ENCODE assay signal across 13 cellular contexts in genomic region chr14:57364659-57365450, GRCh38.
"Had no signal": no experiment of that assay in that cellular context is flagged by ENCODE, and none has a peak within 500 bp of the region (broad histone marks: within the 10 kb centered on the region; RNA-seq: fewer than 3 reads in every experiment).

No MANE protein-coding gene starts in this region.

- H3K9me3 ChIP-seq: heart left ventricle, lower lobe of right lung, right atrium auricular region, tibial nerve had no signal

- H3K9me3 Mint-ChIP-seq: activated CD4-positive, alpha-beta memory T cell treated with anti-CD3 and anti-CD28 coated beads, Interleukin-2, amount 10 ng/mL, durations not matched to agents 7 days and 5 days; activated naive CD8-positive, alpha-beta T cell treated with anti-CD3 and anti-CD28 coated beads, Interleukin-2, amount 10 ng/mL, durations not matched to agents 7 days and 5 days had no signal

- H3K27ac Mint-ChIP-seq: activated CD4-positive, alpha-beta memory T cell treated with anti-CD3 and anti-CD28 coated beads, Interleukin-2, amount 10 ng/mL, durations not matched to agents 7 days and 5 days; activated naive CD8-positive, alpha-beta T cell treated with anti-CD3 and anti-CD28 coated beads, Interleukin-2, amount 10 ng/mL, durations not matched to agents 7 days and 5 days; activated T-cell treated with anti-CD3 and anti-CD28 coated beads, Interleukin-2, amount 50 U/mL, for 72 hours; stimulated activated naive B cell treated with anti-CD40 and anti-IgM and Interleukin-4, amounts not matched to agents 10 μg/mL and 1 μg/mL and 100 μg/mL, for 72 hours had no signal

- H3K4me1 ChIP-seq: heart left ventricle, right atrium auricular region, tibial nerve had no signal

- H3K27ac ChIP-seq: heart left ventricle, lower lobe of right lung, right atrium auricular region, tibial nerve had no signal

- H3K27me3 ChIP-seq: heart left ventricle, right atrium auricular region, tibial nerve had no signal

- H3K4me1 Mint-ChIP-seq: activated CD4-positive, alpha-beta memory T cell treated with anti-CD3 and anti-CD28 coated beads, Interleukin-2, amount 10 ng/mL, durations not matched to agents 7 days and 5 days; activated naive CD8-positive, alpha-beta T cell treated with anti-CD3 and anti-CD28 coated beads, Interleukin-2, amount 10 ng/mL, durations not matched to agents 7 days and 5 days; naive B cell; stimulated activated naive B cell treated with anti-CD40 and anti-IgM and Interleukin-4, amounts not matched to agents 10 μg/mL and 1 μg/mL and 100 μg/mL, for 72 hours had no signal

- H3K36me3 ChIP-seq: heart left ventricle, lower lobe of right lung, right atrium auricular region, tibial nerve had no signal

- ATAC-seq: activated T-cell treated with anti-CD3 and anti-CD28 coated beads, Interleukin-2, amount 50 U/mL, for 72 hours; heart left ventricle; lower lobe of right lung; stimulated activated naive B cell treated with anti-CD40 and anti-IgM and Interleukin-4, amounts not matched to agents 10 μg/mL and 1 μg/mL and 100 μg/mL, for 72 hours had no signal

- H3K4me3 ChIP-seq: heart left ventricle, lower lobe of right lung, right atrium auricular region, smooth muscle cell, tibial nerve had no signal

- H3K36me3 Mint-ChIP-seq: activated naive CD8-positive, alpha-beta T cell treated with anti-CD3 and anti-CD28 coated beads, Interleukin-2, amount 10 ng/mL, durations not matched to agents 7 days and 5 days had no signal

- DNase-seq: activated CD4-positive, alpha-beta memory T cell treated with anti-CD3 and anti-CD28 coated beads, Interleukin-2, amount 10 ng/mL, durations not matched to agents 7 days and 5 days; activated naive CD8-positive, alpha-beta T cell treated with anti-CD3 and anti-CD28 coated beads, Interleukin-2, amount 10 ng/mL, durations not matched to agents 7 days and 5 days; activated T-cell treated with anti-CD3 and anti-CD28 coated beads, Interleukin-2, amount 50 U/mL, for 72 hours; aorta; heart left ventricle; lower lobe of right lung; midbrain; naive B cell; stimulated activated naive B cell treated with anti-CD40 and anti-IgM and Interleukin-4, amounts not matched to agents 10 μg/mL and 1 μg/mL and 100 μg/mL, for 72 hours; T-helper 9 cell had no signal

- H3K4me3 Mint-ChIP-seq: activated CD4-positive, alpha-beta memory T cell treated with anti-CD3 and anti-CD28 coated beads, Interleukin-2, amount 10 ng/mL, durations not matched to agents 7 days and 5 days; activated naive CD8-positive, alpha-beta T cell treated with anti-CD3 and anti-CD28 coated beads, Interleukin-2, amount 10 ng/mL, durations not matched to agents 7 days and 5 days; activated T-cell treated with anti-CD3 and anti-CD28 coated beads, Interleukin-2, amount 50 U/mL, for 72 hours; naive B cell; stimulated activated naive B cell treated with anti-CD40 and anti-IgM and Interleukin-4, amounts not matched to agents 10 μg/mL and 1 μg/mL and 100 μg/mL, for 72 hours had no signal
